Comparison of ENCODE assay signal across 14 cellular contexts in the genomic region with DNA sequence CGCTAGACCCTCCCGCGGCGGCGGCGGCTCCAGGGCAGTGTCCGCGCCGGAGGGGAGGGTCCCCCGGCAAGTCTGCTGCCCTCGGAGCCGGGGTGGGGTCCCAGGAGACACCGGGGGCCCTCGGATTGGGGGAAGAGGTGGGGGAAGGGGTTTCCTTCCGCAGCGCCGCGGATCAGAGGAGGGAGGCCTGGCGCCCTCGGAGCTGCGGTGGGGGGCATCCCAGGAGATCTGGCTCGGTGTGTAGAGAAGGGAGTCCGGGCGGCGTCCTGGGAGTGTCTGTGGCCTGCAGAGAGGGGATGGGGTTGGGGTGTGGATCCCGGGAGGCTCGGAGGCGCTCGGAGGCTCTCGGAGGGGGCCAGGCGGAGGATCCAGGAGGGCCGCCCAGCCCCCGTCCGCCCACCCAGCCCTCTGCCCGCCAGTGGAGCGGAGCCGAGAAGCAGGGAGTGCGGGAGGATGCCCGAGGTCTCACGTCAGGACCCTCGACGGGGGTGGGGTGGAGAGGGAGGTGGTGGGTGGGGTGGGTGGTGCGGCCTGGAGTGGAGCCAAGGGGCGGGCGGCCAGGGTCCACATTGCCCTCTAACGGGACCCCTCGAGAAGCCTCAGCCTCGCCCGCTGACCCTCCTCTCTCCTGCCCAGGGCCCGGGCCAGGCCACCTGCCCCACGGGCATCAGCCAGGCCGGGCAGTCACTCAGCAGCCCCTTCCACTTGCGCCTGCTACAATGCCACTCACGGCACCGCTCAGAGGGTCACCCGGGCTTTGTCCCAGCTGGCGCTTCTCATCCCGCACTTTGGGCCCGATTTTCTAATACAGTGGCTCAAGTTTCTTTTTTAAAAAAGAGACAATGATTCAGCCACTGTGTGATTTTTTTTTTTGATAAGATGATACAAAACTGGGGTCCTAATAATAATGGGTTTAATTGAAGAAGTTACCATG.
DNase-seq lines count a peak whose midpoint lies in the region; ATAC-seq and TF ChIP-seq lines count a peak whose summit lies in the region.
"Had no signal": no experiment of that assay in that cellular context is flagged by ENCODE, and none has a peak within 500 bp of the region (broad histone marks: within the 10 kb centered on the region; RNA-seq: fewer than 3 reads in every experiment).

No MANE protein-coding gene starts in this region.

- H3K27me3 ChIP-seq in HUES6 (ENCODE audit: control insufficient read depth, insufficient read depth, low read length), result peaks cover 39% of the 10 kb centered on the region
- peaks cover 0 to 73% (median 24%) of the 10 kb centered on the region in 3 donors for H3K27me3 ChIP-seq in stomach

- WGBS in stomach, 5 donors, result 34 to 52% (median 47%) methylated on average over 33 to 59 of the region's 59 CpGs

- H3K4me1 ChIP-seq in HUES6 (ENCODE audit: control insufficient read depth, insufficient read depth, low read length) (peaks cover 20% of the 10 kb centered on the region), stomach (peaks cover 15 to 25% (median 19%) of the 10 kb centered on the region in 4 donors)

- H3K4me3 ChIP-seq in HUES6 (ENCODE audit: low read depth, low read length) (peak overlapping the region; percentile 59), stomach (peak overlapping the region; percentile 21 to 44 (median 28)), foreskin fibroblast (ENCODE audit: low read depth in 1 of 2, low read length in 2 of 2) (no peak overlapping the region)

- H3K9me3 ChIP-seq in HUES6 (ENCODE audit: control insufficient read depth, insufficient read depth, low read depth, low read length), result no peaks in the 10 kb centered on the region
- no peaks in the 10 kb centered on the region for H3K9me3 ChIP-seq in stomach
- H3K9me3 ChIP-seq: neutrophil had no signal

- H3K36me3 Mint-ChIP-seq in glutamatergic neuron (ENCODE audit: unreplicated experiment), result no peaks in the 10 kb centered on the region

- intact Hi-C loops in stomach (cut with DNase I; ENCODE audit: low total_unique reads), result no loop called here

- H3K27ac ChIP-seq in HUES6 (ENCODE audit: low read depth, low read length) (no peak overlapping the region), stomach (peak overlapping the region in 4 of 5 donors; percentile 5 to 65 (median 25))
- H3K27ac ChIP-seq: neutrophil had no signal

- peaks cover 5% of the 10 kb centered on the region for H3K4me1 Mint-ChIP-seq in glutamatergic neuron (ENCODE audit: low read depth, unreplicated experiment)

- no peak for TF ChIP-seq EP300 in stomach (IDR thresholded peaks at IDR 0.05)

- peak overlapping the region; percentile 48 for H3K9ac ChIP-seq in HUES6 (ENCODE audit: low read length)

- DNase-seq in glutamatergic neuron (no peak), midbrain (lab: John Stamatoyannopoulos, UW) (peak; percentile 6), stomach (no peak), foreskin fibroblast (no peak), ecto neural progenitor cell (ENCODE audit: low spot score) (no peak)
- DNase-seq: activated CD4-positive, alpha-beta T cell treated with anti-CD3 and anti-CD28 coated beads, Interleukin-2, amount 50 U/mL, for 4 hours; DMS153; effector memory CD8-positive, alpha-beta T cell; foreskin melanocyte; SHP77 treated with DMSO at 0.1 percent for 48 hours had no signal

- TF ChIP-seq POLR2A in stomach (IDR thresholded peaks at IDR 0.05), result no peak

- H3K9me3 Mint-ChIP-seq in glutamatergic neuron (ENCODE audit: unreplicated experiment), result peaks cover 3% of the 10 kb centered on the region
- H3K9me3 Mint-ChIP-seq: effector memory CD8-positive, alpha-beta T cell had no signal

- peaks cover 7% of the 10 kb centered on the region for H3K27me3 Mint-ChIP-seq in glutamatergic neuron (ENCODE audit: unreplicated experiment)

- ATAC-seq in GM19035 (IDR thresholded peaks at IDR 0.05; ENCODE audit: unreplicated experiment) (no peak), GM21515 (IDR thresholded peaks at IDR 0.05; ENCODE audit: unreplicated experiment) (no peak)
- ATAC-seq: effector memory CD8-positive, alpha-beta T cell had no signal

- TF ChIP-seq CTCF in glutamatergic neuron (IDR thresholded peaks at IDR 0.05; ENCODE audit: partially characterized antibody, unreplicated experiment) (no peak), stomach (IDR thresholded peaks at IDR 0.05) (no peak), foreskin fibroblast (IDR thresholded peaks at IDR 0.05; ENCODE audit: low read depth, low read length) (no peak)

- peak overlapping the region; percentile 52 for H3K27ac Mint-ChIP-seq in glutamatergic neuron (ENCODE audit: unreplicated experiment)
- H3K27ac Mint-ChIP-seq: effector memory CD8-positive, alpha-beta T cell had no signal

- H3K4me3 Mint-ChIP-seq in glutamatergic neuron (ENCODE audit: unreplicated experiment), result peak overlapping the region; percentile 64
- H3K4me3 Mint-ChIP-seq: effector memory CD8-positive, alpha-beta T cell had no signal

- H3K36me3 ChIP-seq in HUES6 (ENCODE audit: control insufficient read depth, insufficient read depth, low read length) (no peaks in the 10 kb centered on the region), stomach (peaks cover 0 to 14% (median 3%) of the 10 kb centered on the region in 4 donors)
- H3K36me3 ChIP-seq: neutrophil had no signal

Comparison
In these comparisons a context has a peak if more than half of its experiments do, and no peak if none do; other contexts are left out.
1. H3K4me3 ChIP-seq: peak in HUES6 (single experiment) and stomach (4 of 4); none in foreskin fibroblast (0 of 2).